ENCODE assay signal across 8 cellular contexts in genomic region chr19:47243776-47244547, GRCh38. TPM values are rescaled to one million over a fixed set of nuclear protein-coding genes. Genes with fewer than 3 reads are reported as not detected.
DNase-seq lines count a peak whose midpoint lies in the region; ATAC-seq and TF ChIP-seq lines count a peak whose summit lies in the region.

No MANE protein-coding gene starts in this region.

- no peaks in the 10 kb centered on the region for H3K9me3 Mint-ChIP-seq in activated CD4-positive, alpha-beta T cell treated with anti-CD3 and anti-CD28 coated beads, Interleukin-2, amount 10 ng/mL, durations not matched to agents 24 days and 14 days
- H3K9me3 Mint-ChIP-seq in dendritic cell treated with granulocyte-macrophage colony-stimulating factor and Interleukin-4, amounts not matched to agents 40 ng/mL and 50 ng/mL, for 4 days = no peaks in the 10 kb centered on the region

- no peaks in the 10 kb centered on the region for H3K36me3 Mint-ChIP-seq in activated CD4-positive, alpha-beta T cell treated with anti-CD3 and anti-CD28 coated beads, Interleukin-2, amount 10 ng/mL, durations not matched to agents 24 days and 14 days (ENCODE audit: low read depth)
- no peaks in the 10 kb centered on the region for H3K36me3 Mint-ChIP-seq in dendritic cell treated with granulocyte-macrophage colony-stimulating factor and Interleukin-4, amounts not matched to agents 40 ng/mL and 50 ng/mL, for 4 days (ENCODE audit: low read depth)

- H3K27ac Mint-ChIP-seq in activated CD4-positive, alpha-beta T cell treated with anti-CD3 and anti-CD28 coated beads, Interleukin-2, amount 10 ng/mL, durations not matched to agents 24 days and 14 days = peak overlapping the region; percentile 97
- H3K27ac Mint-ChIP-seq in dendritic cell treated with granulocyte-macrophage colony-stimulating factor and Interleukin-4, amounts not matched to agents 40 ng/mL and 50 ng/mL, for 4 days = no peak overlapping the region

- TF ChIP-seq CTCF in AG09309 (IDR thresholded peaks at IDR 0.05; ENCODE audit: control insufficient read depth, insufficient read depth, low read depth, low read length, missing control alignments) (peak; percentile 87), liver (IDR thresholded peaks at IDR 0.05; ENCODE audit: low read depth, low read length, missing input control) (peak; percentile 99)

- H3K27me3 Mint-ChIP-seq in activated CD4-positive, alpha-beta T cell treated with anti-CD3 and anti-CD28 coated beads, Interleukin-2, amount 10 ng/mL, durations not matched to agents 24 days and 14 days = peaks cover 1% of the 10 kb centered on the region
- H3K27me3 Mint-ChIP-seq in dendritic cell treated with granulocyte-macrophage colony-stimulating factor and Interleukin-4, amounts not matched to agents 40 ng/mL and 50 ng/mL, for 4 days = peaks cover 28% of the 10 kb centered on the region

- peak; percentile 96 to 98 for TF ChIP-seq RAD21 in liver (IDR thresholded peaks at IDR 0.05)

- DNase-seq in AG09309 (ENCODE audit: low read depth) (peak; percentile 89), NCI-H524 treated with DMSO at 0.1 percent for 48 hours (lab: John Stamatoyannopoulos, UW) (peak; percentile 55)
- DNase-seq in activated CD4-positive, alpha-beta T cell treated with anti-CD3 and anti-CD28 coated beads, Interleukin-2, amount 10 ng/mL, durations not matched to agents 24 days and 14 days = peak; percentile 98
- peak; percentile 89 for DNase-seq in stimulated activated CD4-positive, alpha-beta T cell treated with anti-CD3 and anti-CD28 coated beads, Interleukin-4, amount 100 ng/mL, for 1 hour

- H3K36me3 ChIP-seq in liver (ENCODE audit: control insufficient read depth in 4 of 4, insufficient read depth in 3 of 4, low read depth in 1 of 4, low read length in 3 of 4) = no peaks in the 10 kb centered on the region

- H3K27me3 ChIP-seq in liver (ENCODE audit: control insufficient read depth in 4 of 4, insufficient read depth in 4 of 4, low read length in 3 of 4) = peaks cover 0 to 4% (median 0%) of the 10 kb centered on the region in 4 donors

- peak overlapping the region in 1 of 2 donors; percentile 8 for H3K9ac ChIP-seq in liver (ENCODE audit: low read depth in 1 of 2, low read length in 2 of 2)

- ATAC-seq in GM18868 (IDR thresholded peaks at IDR 0.05; ENCODE audit: unreplicated experiment) (peak; percentile 61), HG03354 (IDR thresholded peaks at IDR 0.05; ENCODE audit: poor library complexity, severe bottlenecking, unreplicated experiment) (peak; percentile 69)

- peak overlapping the region; percentile 85 for H3K4me3 Mint-ChIP-seq in activated CD4-positive, alpha-beta T cell treated with anti-CD3 and anti-CD28 coated beads, Interleukin-2, amount 10 ng/mL, durations not matched to agents 24 days and 14 days
- peak overlapping the region; percentile 68 for H3K4me3 Mint-ChIP-seq in dendritic cell treated with granulocyte-macrophage colony-stimulating factor and Interleukin-4, amounts not matched to agents 40 ng/mL and 50 ng/mL, for 4 days

- H3K4me1 ChIP-seq in liver (ENCODE audit: control insufficient read depth in 4 of 4, insufficient read depth in 4 of 4, low read length in 3 of 4) = peaks cover 0 to 8% (median 6%) of the 10 kb centered on the region in 4 donors

- H3K9me3 ChIP-seq in liver (ENCODE audit: control insufficient read depth in 4 of 4, low read length in 3 of 4) = no peaks in the 10 kb centered on the region

- H3K4me3 ChIP-seq in AG09309 (ENCODE audit: control insufficient read depth, low read depth, low read length) = peak overlapping the region; percentile 39
- H3K4me3 ChIP-seq in liver (ENCODE audit: low read depth in 1 of 3, low read length in 3 of 3) = peak overlapping the region in 1 of 3 donors; percentile 23

- no peak overlapping the region for H3K27ac ChIP-seq in liver (ENCODE audit: low read depth in 1 of 2, low read length in 2 of 2)

- peaks cover 25% of the 10 kb centered on the region for H3K4me1 Mint-ChIP-seq in activated CD4-positive, alpha-beta T cell treated with anti-CD3 and anti-CD28 coated beads, Interleukin-2, amount 10 ng/mL, durations not matched to agents 24 days and 14 days
- H3K4me1 Mint-ChIP-seq in dendritic cell treated with granulocyte-macrophage colony-stimulating factor and Interleukin-4, amounts not matched to agents 40 ng/mL and 50 ng/mL, for 4 days (ENCODE audit: low read depth) = peaks cover 12% of the 10 kb centered on the region

- intact Hi-C loops in activated CD4-positive, alpha-beta T cell treated with anti-CD3 and anti-CD28 coated beads, Interleukin-2, amount 10 ng/mL, durations not matched to agents 24 days and 14 days (cut with micrococcal nuclease) = loop anchor here (1.0 to 10.0 kb wide), 5 partner anchors 34 to 209 kb away; no protein-coding TSS in a partner anchor
- intact Hi-C loops in dendritic cell treated with granulocyte-macrophage colony-stimulating factor and Interleukin-4, amounts not matched to agents 40 ng/mL and 50 ng/mL, for 4 days (cut with micrococcal nuclease) = loop anchor here (1.0 kb wide), 3 partner anchors 12 to 34 kb away; partner anchors contain the start of gene CCDC9

- WGBS in liver = 2% methylated on average over 46 of the region's 46 CpGs

TF ChIP-seq in liver, 16 proteins besides CTCF, POLR2A, EP300 and RAD21 (continues in another document):
- TF ChIP-seq SP1 (IDR thresholded peaks at IDR 0.05) (peak; percentile 47), YY1 (IDR thresholded peaks at IDR 0.05) (peak; percentile 46), ZBTB33 (IDR thresholded peaks at IDR 0.05) (no peak), FOXA1 (IDR thresholded peaks at IDR 0.05) (no peak), GABPA (IDR thresholded peaks at IDR 0.05 in 1 of 2, conservative IDR thresholded peaks at IDR 0.05 in 1 of 2) (peak in 1 of 2 donors; percentile 80), HNF4A (conservative IDR thresholded peaks at IDR 0.05) (peak in 1 of 2 donors; percentile 16), RXRA (IDR thresholded peaks at IDR 0.05) (peak in 1 of 2 donors; percentile 9), NR2F2 (IDR thresholded peaks at IDR 0.05) (peak; percentile 56), JUND (IDR thresholded peaks at IDR 0.05) (peak; percentile 72 to 82), HNF4G (IDR thresholded peaks at IDR 0.05) (no peak)
- TF ChIP-seq, protein P1, sequence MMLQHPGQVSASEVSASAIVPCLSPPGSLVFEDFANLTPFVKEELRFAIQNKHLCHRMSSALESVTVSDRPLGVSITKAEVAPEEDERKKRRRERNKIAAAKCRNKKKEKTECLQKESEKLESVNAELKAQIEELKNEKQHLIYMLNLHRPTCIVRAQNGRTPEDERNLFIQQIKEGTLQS (IDR thresholded peaks at IDR 0.05) = peak; percentile 82
- TF ChIP-seq, protein P2, sequence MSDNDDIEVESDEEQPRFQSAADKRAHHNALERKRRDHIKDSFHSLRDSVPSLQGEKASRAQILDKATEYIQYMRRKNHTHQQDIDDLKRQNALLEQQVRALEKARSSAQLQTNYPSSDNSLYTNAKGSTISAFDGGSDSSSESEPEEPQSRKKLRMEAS (IDR thresholded peaks at IDR 0.05) = no peak
- TF ChIP-seq, protein P3, sequence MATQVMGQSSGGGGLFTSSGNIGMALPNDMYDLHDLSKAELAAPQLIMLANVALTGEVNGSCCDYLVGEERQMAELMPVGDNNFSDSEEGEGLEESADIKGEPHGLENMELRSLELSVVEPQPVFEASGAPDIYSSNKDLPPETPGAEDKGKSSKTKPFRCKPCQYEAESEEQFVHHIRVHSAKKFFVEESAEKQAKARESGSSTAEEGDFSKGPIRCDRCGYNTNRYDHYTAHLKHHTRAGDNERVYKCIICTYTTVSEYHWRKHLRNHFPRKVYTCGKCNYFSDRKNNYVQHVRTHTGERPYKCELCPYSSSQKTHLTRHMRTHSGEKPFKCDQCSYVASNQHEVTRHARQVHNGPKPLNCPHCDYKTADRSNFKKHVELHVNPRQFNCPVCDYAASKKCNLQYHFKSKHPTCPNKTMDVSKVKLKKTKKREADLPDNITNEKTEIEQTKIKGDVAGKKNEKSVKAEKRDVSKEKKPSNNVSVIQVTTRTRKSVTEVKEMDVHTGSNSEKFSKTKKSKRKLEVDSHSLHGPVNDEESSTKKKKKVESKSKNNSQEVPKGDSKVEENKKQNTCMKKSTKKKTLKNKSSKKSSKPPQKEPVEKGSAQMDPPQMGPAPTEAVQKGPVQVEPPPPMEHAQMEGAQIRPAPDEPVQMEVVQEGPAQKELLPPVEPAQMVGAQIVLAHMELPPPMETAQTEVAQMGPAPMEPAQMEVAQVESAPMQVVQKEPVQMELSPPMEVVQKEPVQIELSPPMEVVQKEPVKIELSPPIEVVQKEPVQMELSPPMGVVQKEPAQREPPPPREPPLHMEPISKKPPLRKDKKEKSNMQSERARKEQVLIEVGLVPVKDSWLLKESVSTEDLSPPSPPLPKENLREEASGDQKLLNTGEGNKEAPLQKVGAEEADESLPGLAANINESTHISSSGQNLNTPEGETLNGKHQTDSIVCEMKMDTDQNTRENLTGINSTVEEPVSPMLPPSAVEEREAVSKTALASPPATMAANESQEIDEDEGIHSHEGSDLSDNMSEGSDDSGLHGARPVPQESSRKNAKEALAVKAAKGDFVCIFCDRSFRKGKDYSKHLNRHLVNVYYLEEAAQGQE (IDR thresholded peaks at IDR 0.05) = peak; percentile 19

RNA-seq across cellular contexts. Expression of gene CCDC9, which starts 12.4 kb away (rescaled TPM):
- 40.6 and 44.6 TPM in 2 replicates for total RNA-seq in activated CD4-positive, alpha-beta T cell treated with anti-CD3 and anti-CD28 coated beads, Interleukin-2, amount 10 ng/mL, durations not matched to agents 24 days and 14 days
- total RNA-seq in liver = 1 to 10 TPM; 2.8 to 8.1 TPM
- polyA plus RNA-seq in liver = 1 to 10 TPM; 1.4 to 8.0 TPM

RNA-seq across cellular contexts. Expression of gene BBC3, which starts 13.0 kb away (rescaled TPM):
- total RNA-seq in activated CD4-positive, alpha-beta T cell treated with anti-CD3 and anti-CD28 coated beads, Interleukin-2, amount 10 ng/mL, durations not matched to agents 24 days and 14 days = 17.4 and 17.6 TPM in 2 replicates
- total RNA-seq in liver = 1 to 10 TPM; 1.0 to 2.1 TPM
- 1 to 10 TPM in 1 of 2 donors, under 1 TPM in 1; 0.35 to 2.6 TPM for polyA plus RNA-seq in liver

RNA-seq across cellular contexts. Expression of gene INAFM1, which starts 30.7 kb away (rescaled TPM):
- 10.6 and 11.0 TPM in 2 replicates for total RNA-seq in activated CD4-positive, alpha-beta T cell treated with anti-CD3 and anti-CD28 coated beads, Interleukin-2, amount 10 ng/mL, durations not matched to agents 24 days and 14 days
- total RNA-seq in liver = 1 to 10 TPM; 1.5 to 2.0 TPM
- 1 to 10 TPM; 1.8 to 2.5 TPM for polyA plus RNA-seq in liver
